12 cellular contexts compared by ENCODE assay signal in the genomic region with DNA sequence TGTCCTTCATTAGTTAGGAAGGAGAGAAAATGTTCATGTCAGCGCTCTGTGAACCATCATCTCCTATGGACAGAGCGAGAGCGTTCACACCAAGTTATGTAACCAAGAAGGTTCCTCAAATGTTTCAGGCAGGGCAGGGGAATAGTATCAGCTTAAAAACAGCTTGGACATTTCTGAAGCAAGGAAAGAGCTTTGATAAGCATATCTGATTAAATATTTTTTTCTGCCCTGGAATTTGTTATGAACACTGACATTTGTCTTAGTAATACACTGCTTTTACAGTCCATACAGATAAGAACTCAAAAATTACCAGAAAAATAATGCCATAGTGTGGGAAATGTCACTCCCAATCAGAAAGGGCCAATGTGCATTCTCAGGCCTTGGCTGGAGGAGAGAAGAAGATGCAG.
"Had no signal": no experiment of that assay in that cellular context is flagged by ENCODE, and none has a peak within 500 bp of the region (broad histone marks: within the 10 kb centered on the region; RNA-seq: fewer than 3 reads in every experiment).

No MANE protein-coding gene starts in this region.

- H3K36me3 ChIP-seq: adrenal gland, neural progenitor cell, transverse colon had no signal

- H3K27ac ChIP-seq: body of pancreas, neural progenitor cell, transverse colon had no signal

- DNase-seq: activated naive CD4-positive, alpha-beta T cell treated with anti-CD3 and anti-CD28 coated beads, Interleukin-2, amount 50 U/mL, for 16 hours; activated T-cell treated with anti-CD3 and anti-CD28 coated beads, Interleukin-2, amount 50 U/mL, for 1 hour; adrenal gland; body of pancreas; cortex of kidney; effector CD8-positive, alpha-beta T cell; hippocampal formation; mesenchymal stem cell; retina; small intestine; transverse colon had no signal

- FAIRE-seq: small intestine had no signal

- H3K4me3 ChIP-seq: adrenal gland, body of pancreas, neural progenitor cell, transverse colon had no signal

- H2AFZ ChIP-seq: neural progenitor cell had no signal

- H3K9ac ChIP-seq: neural progenitor cell had no signal

- ATAC-seq: body of pancreas had no signal

- H3K27me3 ChIP-seq: adrenal gland, body of pancreas, neural progenitor cell, transverse colon had no signal

- H3K4me2 ChIP-seq: neural progenitor cell had no signal

- H3K9me3 ChIP-seq: body of pancreas had no signal

- H3K4me1 ChIP-seq: adrenal gland, neural progenitor cell, transverse colon had no signal
